In the genomic region with DNA sequence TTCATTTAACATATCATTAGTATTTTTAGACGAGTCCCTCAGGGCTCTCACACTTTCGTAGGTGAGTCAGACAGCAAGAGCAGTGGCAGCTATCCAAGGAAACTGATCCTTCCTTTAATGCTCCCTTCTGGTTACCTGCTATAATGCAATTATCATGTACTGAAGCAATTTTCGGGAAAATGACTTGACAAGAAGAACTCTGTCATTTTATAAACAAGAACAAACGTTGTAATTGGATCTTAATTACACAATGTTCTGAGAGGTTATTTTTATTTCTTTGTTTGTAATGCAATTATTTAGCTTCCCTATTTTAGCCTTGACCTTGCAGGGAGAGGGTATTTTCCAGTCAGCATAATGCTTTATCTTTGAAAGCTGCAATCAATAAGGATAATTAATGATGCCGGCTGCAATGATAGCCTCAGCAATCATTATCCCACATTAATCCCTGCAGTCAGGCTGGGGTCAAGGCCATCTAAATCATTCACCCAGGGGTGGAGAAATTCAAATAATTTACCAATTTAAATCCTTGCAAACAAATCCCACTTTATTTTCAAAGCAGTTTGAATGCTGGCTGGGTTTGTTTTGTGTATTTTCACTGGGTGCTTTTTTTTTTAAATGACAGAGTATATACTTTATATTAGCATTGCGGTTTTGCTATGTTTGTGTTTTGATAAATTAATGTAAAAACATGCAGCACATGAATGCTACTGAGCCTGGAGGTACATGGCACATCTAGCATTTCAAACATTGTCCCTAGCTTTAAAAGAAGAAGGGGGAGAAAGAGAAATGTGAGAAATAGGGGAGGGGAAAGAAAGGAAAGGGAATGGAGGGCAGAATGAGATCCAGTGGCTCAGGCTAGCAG, we compare ENCODE assay signal across 18 cellular contexts.
A peak's percentile ranks its signal among the peaks of the same experiment; 100 is the strongest.
DNase-seq lines count a peak whose midpoint lies in the region; ATAC-seq, FAIRE-seq and TF ChIP-seq lines count a peak whose summit lies in the region.
"Had no signal": no experiment of that assay in that cellular context is flagged by ENCODE, and none has a peak within 500 bp of the region (broad histone marks: within the 10 kb centered on the region; RNA-seq: fewer than 3 reads in every experiment).

No MANE protein-coding gene starts in this region.

- H3K36me3 ChIP-seq in pancreas: no peaks in the 10 kb centered on the region
- H3K36me3 ChIP-seq: gastroesophageal sphincter, prostate gland, thoracic aorta had no signal

- no peak overlapping the region for H3K4me3 ChIP-seq in pancreas
- H3K4me3 ChIP-seq: gastroesophageal sphincter, prostate gland, thoracic aorta had no signal

- 6 to 8% methylated on average over 6 of the region's 6 CpGs for WGBS in pancreas, 2 donors

- no peak for TF ChIP-seq CTCF in pancreas (IDR thresholded peaks at IDR 0.05)

- no peak overlapping the region for H3K27ac ChIP-seq in pancreas
- H3K27ac ChIP-seq: gastroesophageal sphincter, prostate gland, thoracic aorta had no signal

- FAIRE-seq in pancreas (lab: Jason Lieb, UNC): no peak
- FAIRE-seq: A204.1, astrocyte, kidney had no signal

- peak; percentile 68 to 88 (median 83) for ATAC-seq in pancreas
- ATAC-seq in GM19351 (IDR thresholded peaks at IDR 0.05; ENCODE audit: unreplicated experiment): no peak
- no peak for ATAC-seq in GM18520 (IDR thresholded peaks at IDR 0.05; ENCODE audit: unreplicated experiment)
- ATAC-seq: CD8-positive, alpha-beta T cell; gastroesophageal sphincter had no signal

- no peaks in the 10 kb centered on the region for H3K9me3 ChIP-seq in pancreas
- H3K9me3 ChIP-seq: prostate gland, thoracic aorta had no signal

- DNase-seq in NCI-H2107 treated with DMSO at 0.1 percent for 48 hours (lab: John Stamatoyannopoulos, UW; ENCODE audit: unreplicated experiment) (peak; percentile 48), NCI-H2107 (lab: John Stamatoyannopoulos, UW) (no peak), NCI-H2029 (lab: John Stamatoyannopoulos, UW) (peak; percentile 94), RPMI7951 (ENCODE audit: low read depth) (peak; percentile 64), pancreas (peak in 2 of 6 donors; percentile 8 to 15), dedifferentiated amniotic fluid mesenchymal stem cell (ENCODE audit: extremely low spot score) (no peak)
- DNase-seq: activated CD4-positive, alpha-beta memory T cell treated with anti-CD3 and anti-CD28 coated beads for 36 hours; CD8-positive, alpha-beta T cell; IMR-90; kidney; T1000 had no signal

- peaks cover 0 to 6% (median 4%) of the 10 kb centered on the region in 3 donors for H3K4me1 ChIP-seq in pancreas
- H3K4me1 ChIP-seq: gastroesophageal sphincter, prostate gland had no signal

- intact Hi-C loops in pancreas (cut with DNase I): no loop called here

- no peaks in the 10 kb centered on the region for H3K27me3 ChIP-seq in pancreas
- H3K27me3 ChIP-seq: gastroesophageal sphincter had no signal

Comparison
In these comparisons a context has a peak if more than half of its experiments do, and no peak if none do; other contexts are left out.
1. DNase-seq: peak in NCI-H2107 treated with DMSO at 0.1 percent for 48 hours (single experiment), NCI-H2029 (single experiment) and RPMI7951 (single experiment); none in NCI-H2107 (single experiment) and dedifferentiated amniotic fluid mesenchymal stem cell (single experiment).
2. ATAC-seq: peak in pancreas (4 of 4); none in GM19351 (single experiment) and GM18520 (single experiment).